ENCODE assay signal across 4 cellular contexts in genomic region chr9:4680750-4681149, GRCh38.
TF ChIP-seq lines count a peak whose summit lies in the region.

No MANE protein-coding gene starts in this region.

TF ChIP-seq in SK-N-SH, 30 proteins besides CTCF, POLR2A, EP300 and RAD21:
- TF ChIP-seq CHD2 (IDR thresholded peaks at IDR 0.05; ENCODE audit: low read length, partially characterized antibody) (no peak), PBX3 (IDR thresholded peaks at IDR 0.05) (no peak)
TF ChIP-seq in SK-N-SH: peak in this region for 0.

TF ChIP-seq in SK-N-SH treated with all-trans-retinoic acid at 6 μM for 48 hours, 23 proteins besides CTCF, POLR2A, EP300 and RAD21 (continues in another document):
- no peak for TF ChIP-seq TSHZ2 (CRISPR knock-in tag; IDR thresholded peaks at IDR 0.05)
- no peak for TF ChIP-seq RARB (CRISPR knock-in tag; IDR thresholded peaks at IDR 0.05)
- TF ChIP-seq ZNF8 (CRISPR knock-in tag; IDR thresholded peaks at IDR 0.05), result no peak
- TF ChIP-seq ZC3H10 (CRISPR knock-in tag; IDR thresholded peaks at IDR 0.05), result no peak
- no peak for TF ChIP-seq SNAI2 (CRISPR knock-in tag; IDR thresholded peaks at IDR 0.05)
- no peak for TF ChIP-seq CREB5 (CRISPR knock-in tag; IDR thresholded peaks at IDR 0.05; ENCODE audit: low read depth)
- TF ChIP-seq BACH2 (CRISPR knock-in tag; IDR thresholded peaks at IDR 0.05; ENCODE audit: borderline replicate concordance), result no peak
- TF ChIP-seq PPARA (CRISPR knock-in tag; IDR thresholded peaks at IDR 0.05; ENCODE audit: borderline replicate concordance), result no peak
- TF ChIP-seq CSRNP3 (CRISPR knock-in tag; IDR thresholded peaks at IDR 0.05), result no peak
- TF ChIP-seq TCF4 (CRISPR knock-in tag; IDR thresholded peaks at IDR 0.05; ENCODE audit: borderline replicate concordance), result no peak

TF ChIP-seq in K562, 482 proteins besides CTCF, POLR2A, EP300 and RAD21:
- TF ChIP-seq ZNF316 (IDR thresholded peaks at IDR 0.05), result peak; percentile 20; the same call in 1 of the 2 replicates
- TF ChIP-seq NFE2 (IDR thresholded peaks at IDR 0.05; ENCODE audit: low read depth), result peak; percentile 50; the same call in 1 of the 2 replicates
- 0 out of 2 replicates have a peak, but pooled peaks have one; percentile 1 for TF ChIP-seq PML (IDR thresholded peaks at IDR 0.05; ENCODE audit: low read length)
- peak; percentile 23; the same call in 1 of the 2 replicates for TF ChIP-seq ATF3 (IDR thresholded peaks at IDR 0.05)
- TF ChIP-seq ATF3 (CRISPR knock-in tag; conservative IDR thresholded peaks at IDR 0.05), result no peak
- TF ChIP-seq MEF2A (IDR thresholded peaks at IDR 0.05; ENCODE audit: control insufficient read depth, low read depth, low read length), result peak; percentile 69; the same call in 1 of the 2 replicates
- TF ChIP-seq ZNF224 (CRISPR knock-in tag; IDR thresholded peaks at IDR 0.05), result no peak
- TF ChIP-seq KHSRP (IDR thresholded peaks at IDR 0.05), result no peak
- peak; percentile 30 for TF ChIP-seq C11orf30 (IDR thresholded peaks at IDR 0.05; ENCODE audit: low read depth)
- 0 out of 2 replicates have a peak, but pooled peaks have one; percentile 14 for TF ChIP-seq PYGO2 (tag; IDR thresholded peaks at IDR 0.05)
- TF ChIP-seq HMBOX1 (IDR thresholded peaks at IDR 0.05), result peak; percentile 87
- no peak for TF ChIP-seq ZNF318 (IDR thresholded peaks at IDR 0.05; ENCODE audit: borderline replicate concordance in 1 of 2, low read depth in 1 of 2)

TF ChIP-seq in HepG2, 621 proteins besides CTCF, POLR2A, EP300 and RAD21:
- TF ChIP-seq HNF4G (IDR thresholded peaks at IDR 0.05; ENCODE audit: borderline replicate concordance, low read depth, low read length), result peak; percentile 53
- TF ChIP-seq HNF4G (CRISPR knock-in tag; IDR thresholded peaks at IDR 0.05; ENCODE audit: borderline replicate concordance, low read depth), result no peak
- TF ChIP-seq ARID5B (CRISPR knock-in tag; IDR thresholded peaks at IDR 0.05), result peak; percentile 28; the same call in 1 of the 2 replicates
- peak; percentile 53 for TF ChIP-seq ZNF18 (CRISPR knock-in tag; IDR thresholded peaks at IDR 0.05; ENCODE audit: insufficient replicate concordance)
- TF ChIP-seq CEBPG (CRISPR knock-in tag; IDR thresholded peaks at IDR 0.05), result peak; percentile 42; the same call in 1 of the 2 replicates
- TF ChIP-seq TEF (CRISPR knock-in tag; IDR thresholded peaks at IDR 0.05), result peak; percentile 70; the same call in 1 of the 2 replicates
- TF ChIP-seq SAP130 (CRISPR knock-in tag; IDR thresholded peaks at IDR 0.05; ENCODE audit: low read depth), result peak; percentile 51
- TF ChIP-seq MED1 (CRISPR knock-in tag; IDR thresholded peaks at IDR 0.05), result 0 out of 2 replicates have a peak, but pooled peaks have one; percentile 18
- TF ChIP-seq LBX2 (CRISPR knock-in tag; IDR thresholded peaks at IDR 0.05; ENCODE audit: borderline replicate concordance), result no peak
- peak; percentile 29; the same call in 1 of the 2 replicates for TF ChIP-seq GATAD2A (CRISPR knock-in tag; IDR thresholded peaks at IDR 0.05)
- TF ChIP-seq ZNF44 (CRISPR knock-in tag; IDR thresholded peaks at IDR 0.05), result no peak
- no peak for TF ChIP-seq ZNF776 (CRISPR knock-in tag; IDR thresholded peaks at IDR 0.05)
- peak; percentile 75 for TF ChIP-seq HNF4A (CRISPR knock-in tag; IDR thresholded peaks at IDR 0.05)
- TF ChIP-seq ISL2 (CRISPR knock-in tag; IDR thresholded peaks at IDR 0.05), result no peak
- TF ChIP-seq GABPA (IDR thresholded peaks at IDR 0.05; ENCODE audit: low read depth, low read length), result no peak
- 0 out of 2 replicates have a peak, but pooled peaks have one; percentile 11 for TF ChIP-seq GABPA (CRISPR knock-in tag; IDR thresholded peaks at IDR 0.05; ENCODE audit: low read depth)
- TF ChIP-seq NCOR1 (IDR thresholded peaks at IDR 0.05; ENCODE audit: borderline replicate concordance, low read length), result 0 out of 2 replicates have a peak, but pooled peaks have one; percentile 27
